Comparison of ENCODE assay signal across 1 cellular context in genomic region chr12:28190321-28191017, GRCh38.
TF ChIP-seq lines count a peak whose summit lies in the region.

Gene CCDC91, plus strand, starts transcription at chr12:28190456. Its CDS starts 66,760 bp downstream, at chr12:28257216.

TF ChIP-seq in HepG2, 621 proteins besides CTCF, POLR2A, EP300 and RAD21 (continued from another document and continues in another):
- TF ChIP-seq SRSF4 (IDR thresholded peaks at IDR 0.05; ENCODE audit: low read depth, low read length, poor library complexity, severe bottlenecking) (no peak), ZNF841 (CRISPR knock-in tag; IDR thresholded peaks at IDR 0.05; ENCODE audit: borderline replicate concordance) (no peak), SMARCE1 (IDR thresholded peaks at IDR 0.05; ENCODE audit: borderline replicate concordance) (no peak), NCOA5 (CRISPR knock-in tag; IDR thresholded peaks at IDR 0.05) (no peak), FOXC1 (CRISPR knock-in tag; IDR thresholded peaks at IDR 0.05; ENCODE audit: borderline replicate concordance) (peak; percentile 96), ZNF354B (CRISPR knock-in tag; IDR thresholded peaks at IDR 0.05) (no peak), E2F2 (CRISPR knock-in tag; IDR thresholded peaks at IDR 0.05; ENCODE audit: borderline replicate concordance) (no peak), RBAK (CRISPR knock-in tag; IDR thresholded peaks at IDR 0.05) (no peak), POLR2G (IDR thresholded peaks at IDR 0.05; ENCODE audit: low read depth, low read length) (peak; percentile 77), ZHX2 (IDR thresholded peaks at IDR 0.05; ENCODE audit: low read depth) (peak; percentile 19; the same call in 1 of the 2 replicates), ZHX2 (CRISPR knock-in tag; IDR thresholded peaks at IDR 0.05; ENCODE audit: borderline replicate concordance) (0 out of 2 replicates have a peak, but pooled peaks have one; percentile 86), CENPT (CRISPR knock-in tag; IDR thresholded peaks at IDR 0.05; ENCODE audit: low read depth) (peak; percentile 75; the same call in 1 of the 2 replicates), U2AF1 (optimal IDR thresholded peaks at IDR 0.05; ENCODE audit: low read depth, low read length) (no peak), ZNF432 (CRISPR knock-in tag; IDR thresholded peaks at IDR 0.05; ENCODE audit: borderline replicate concordance) (no peak), TRIM24 (CRISPR knock-in tag; IDR thresholded peaks at IDR 0.05) (no peak), EEA1 (CRISPR knock-in tag; IDR thresholded peaks at IDR 0.05; ENCODE audit: borderline replicate concordance) (peak; percentile 74; the same call in 1 of the 2 replicates), TBX3 (IDR thresholded peaks at IDR 0.05; ENCODE audit: borderline replicate concordance) (peak; percentile 46; the same call in 1 of the 2 replicates), KLF12 (CRISPR knock-in tag; IDR thresholded peaks at IDR 0.05; ENCODE audit: borderline replicate concordance) (peak; percentile 76), ZNF790 (CRISPR knock-in tag; IDR thresholded peaks at IDR 0.05; ENCODE audit: borderline replicate concordance) (no peak; the same call in 1 of the 2 replicates), ARNT2 (CRISPR knock-in tag; IDR thresholded peaks at IDR 0.05; ENCODE audit: low read depth) (peak; percentile 92), KLF11 (CRISPR knock-in tag; IDR thresholded peaks at IDR 0.05) (0 out of 2 replicates have a peak, but pooled peaks have one; percentile 2), ARHGAP35 (CRISPR knock-in tag; IDR thresholded peaks at IDR 0.05; ENCODE audit: borderline replicate concordance) (0 out of 2 replicates have a peak, but pooled peaks have one; percentile 50), ZNF281 (CRISPR knock-in tag; IDR thresholded peaks at IDR 0.05; ENCODE audit: borderline replicate concordance) (no peak), ZNF768 (CRISPR knock-in tag; IDR thresholded peaks at IDR 0.05) (peak; percentile 71; the same call in 1 of the 2 replicates), FOSL1 (CRISPR knock-in tag; IDR thresholded peaks at IDR 0.05; ENCODE audit: borderline replicate concordance) (peak; percentile 39; the same call in 1 of the 2 replicates), KLF13 (CRISPR knock-in tag; IDR thresholded peaks at IDR 0.05) (no peak), ZNF24 (IDR thresholded peaks at IDR 0.05) (no peak), GPN1 (CRISPR knock-in tag; IDR thresholded peaks at IDR 0.05; ENCODE audit: borderline replicate concordance) (no peak; the same call in 1 of the 2 replicates), REXO4 (CRISPR knock-in tag; IDR thresholded peaks at IDR 0.05; ENCODE audit: borderline replicate concordance) (0 out of 2 replicates have a peak, but pooled peaks have one; percentile 22), GABPA (IDR thresholded peaks at IDR 0.05; ENCODE audit: low read depth, low read length) (peak; percentile 85), GABPA (CRISPR knock-in tag; IDR thresholded peaks at IDR 0.05; ENCODE audit: low read depth) (peak; percentile 94), RXRA (CRISPR knock-in tag; IDR thresholded peaks at IDR 0.05) (peak; percentile 79), CREM (IDR thresholded peaks at IDR 0.05) (peak; percentile 56; the same call in 1 of the 2 replicates), CREM (CRISPR knock-in tag; IDR thresholded peaks at IDR 0.05) (no peak), CERS6 (CRISPR knock-in tag; IDR thresholded peaks at IDR 0.05) (peak; percentile 91; the same call in 1 of the 2 replicates), ZMAT3 (CRISPR knock-in tag; conservative IDR thresholded peaks at IDR 0.05) (peak; percentile 93), ZNF276 (CRISPR knock-in tag; IDR thresholded peaks at IDR 0.05; ENCODE audit: low read depth) (peak; percentile 39), JUN (CRISPR knock-in tag; IDR thresholded peaks at IDR 0.05) (peak; percentile 37; the same call in 1 of the 2 replicates), ZNF230 (CRISPR knock-in tag; IDR thresholded peaks at IDR 0.05) (peak; percentile 95), NCOA2 (CRISPR knock-in tag; IDR thresholded peaks at IDR 0.05) (peak; percentile 63; the same call in 1 of the 2 replicates), ZSCAN22 (CRISPR knock-in tag; IDR thresholded peaks at IDR 0.05) (no peak)
- TF ChIP-seq, protein P1, sequence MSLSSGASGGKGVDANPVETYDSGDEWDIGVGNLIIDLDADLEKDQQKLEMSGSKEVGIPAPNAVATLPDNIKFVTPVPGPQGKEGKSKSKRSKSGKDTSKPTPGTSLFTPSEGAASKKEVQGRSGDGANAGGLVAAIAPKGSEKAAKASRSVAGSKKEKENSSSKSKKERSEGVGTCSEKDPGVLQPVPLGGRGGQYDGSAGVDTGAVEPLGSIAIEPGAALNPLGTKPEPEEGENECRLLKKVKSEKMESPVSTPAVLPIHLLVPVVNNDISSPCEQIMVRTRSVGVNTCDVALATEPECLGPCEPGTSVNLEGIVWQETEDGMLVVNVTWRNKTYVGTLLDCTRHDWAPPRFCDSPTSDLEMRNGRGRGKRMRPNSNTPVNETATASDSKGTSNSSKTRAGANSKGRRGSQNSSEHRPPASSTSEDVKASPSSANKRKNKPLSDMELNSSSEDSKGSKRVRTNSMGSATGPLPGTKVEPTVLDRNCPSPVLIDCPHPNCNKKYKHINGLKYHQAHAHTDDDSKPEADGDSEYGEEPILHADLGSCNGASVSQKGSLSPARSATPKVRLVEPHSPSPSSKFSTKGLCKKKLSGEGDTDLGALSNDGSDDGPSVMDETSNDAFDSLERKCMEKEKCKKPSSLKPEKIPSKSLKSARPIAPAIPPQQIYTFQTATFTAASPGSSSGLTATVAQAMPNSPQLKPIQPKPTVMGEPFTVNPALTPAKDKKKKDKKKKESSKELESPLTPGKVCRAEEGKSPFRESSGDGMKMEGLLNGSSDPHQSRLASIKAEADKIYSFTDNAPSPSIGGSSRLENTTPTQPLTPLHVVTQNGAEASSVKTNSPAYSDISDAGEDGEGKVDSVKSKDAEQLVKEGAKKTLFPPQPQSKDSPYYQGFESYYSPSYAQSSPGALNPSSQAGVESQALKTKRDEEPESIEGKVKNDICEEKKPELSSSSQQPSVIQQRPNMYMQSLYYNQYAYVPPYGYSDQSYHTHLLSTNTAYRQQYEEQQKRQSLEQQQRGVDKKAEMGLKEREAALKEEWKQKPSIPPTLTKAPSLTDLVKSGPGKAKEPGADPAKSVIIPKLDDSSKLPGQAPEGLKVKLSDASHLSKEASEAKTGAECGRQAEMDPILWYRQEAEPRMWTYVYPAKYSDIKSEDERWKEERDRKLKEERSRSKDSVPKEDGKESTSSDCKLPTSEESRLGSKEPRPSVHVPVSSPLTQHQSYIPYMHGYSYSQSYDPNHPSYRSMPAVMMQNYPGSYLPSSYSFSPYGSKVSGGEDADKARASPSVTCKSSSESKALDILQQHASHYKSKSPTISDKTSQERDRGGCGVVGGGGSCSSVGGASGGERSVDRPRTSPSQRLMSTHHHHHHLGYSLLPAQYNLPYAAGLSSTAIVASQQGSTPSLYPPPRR (CRISPR knock-in tag; IDR thresholded peaks at IDR 0.05; ENCODE audit: borderline replicate concordance) = no peak
- TF ChIP-seq, protein P2, sequence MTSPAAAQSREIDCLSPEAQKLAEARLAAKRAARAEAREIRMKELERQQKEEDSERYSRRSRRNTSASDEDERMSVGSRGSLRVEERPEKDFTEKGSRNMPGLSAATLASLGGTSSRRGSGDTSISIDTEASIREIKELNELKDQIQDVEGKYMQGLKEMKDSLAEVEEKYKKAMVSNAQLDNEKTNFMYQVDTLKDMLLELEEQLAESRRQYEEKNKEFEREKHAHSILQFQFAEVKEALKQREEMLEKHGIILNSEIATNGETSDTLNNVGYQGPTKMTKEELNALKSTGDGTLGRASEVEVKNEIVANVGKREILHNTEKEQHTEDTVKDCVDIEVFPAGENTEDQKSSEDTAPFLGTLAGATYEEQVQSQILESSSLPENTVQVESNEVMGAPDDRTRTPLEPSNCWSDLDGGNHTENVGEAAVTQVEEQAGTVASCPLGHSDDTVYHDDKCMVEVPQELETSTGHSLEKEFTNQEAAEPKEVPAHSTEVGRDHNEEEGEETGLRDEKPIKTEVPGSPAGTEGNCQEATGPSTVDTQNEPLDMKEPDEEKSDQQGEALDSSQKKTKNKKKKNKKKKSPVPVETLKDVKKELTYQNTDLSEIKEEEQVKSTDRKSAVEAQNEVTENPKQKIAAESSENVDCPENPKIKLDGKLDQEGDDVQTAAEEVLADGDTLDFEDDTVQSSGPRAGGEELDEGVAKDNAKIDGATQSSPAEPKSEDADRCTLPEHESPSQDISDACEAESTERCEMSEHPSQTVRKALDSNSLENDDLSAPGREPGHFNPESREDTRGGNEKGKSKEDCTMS (CRISPR knock-in tag; conservative IDR thresholded peaks at IDR 0.05) = no peak
